In the genomic region with DNA sequence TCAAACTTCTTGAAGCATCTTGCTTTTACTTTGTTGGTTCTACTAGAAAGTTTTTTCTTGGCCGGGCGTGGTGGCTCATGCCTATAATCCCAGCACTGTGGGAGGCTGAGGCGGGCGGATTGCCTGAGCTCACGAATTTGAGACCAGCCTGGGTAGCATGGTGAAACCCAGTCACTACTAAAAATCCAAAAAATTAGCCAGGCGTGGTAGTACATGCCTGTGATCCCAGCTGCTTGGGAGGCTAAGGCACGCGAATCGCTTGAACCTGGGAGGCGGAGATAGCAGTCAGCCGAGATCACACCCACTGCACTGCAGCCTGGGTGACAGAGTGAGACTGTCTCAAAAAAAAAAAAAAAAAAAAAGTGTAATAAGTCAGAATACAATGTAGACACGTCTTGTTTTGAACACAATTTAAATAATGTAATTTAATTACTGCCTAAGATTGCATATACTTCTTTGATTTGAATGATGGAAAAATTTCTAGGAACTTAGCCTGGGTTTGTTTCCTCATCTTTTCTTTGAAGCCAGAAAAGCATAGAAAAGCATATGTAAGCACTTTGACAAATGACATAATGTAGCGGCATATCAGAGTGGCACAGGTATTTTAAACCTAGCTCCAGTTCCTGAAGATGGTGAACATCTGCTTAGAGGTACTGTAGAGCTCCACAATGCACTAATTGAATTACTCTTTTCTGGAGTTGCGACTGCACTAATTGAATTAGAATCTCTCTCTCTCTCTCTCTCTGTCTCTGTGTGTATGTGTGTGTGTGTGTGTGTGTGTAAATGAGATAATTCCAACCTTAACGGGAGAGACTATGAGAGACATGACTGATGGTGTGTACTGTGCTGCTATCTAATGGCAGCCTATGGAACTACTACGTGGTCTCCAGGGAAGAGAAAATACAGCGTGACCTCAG, we compare ENCODE assay signal across 8 cellular contexts.
DNase-seq lines count a peak whose midpoint lies in the region; ATAC-seq, FAIRE-seq and TF ChIP-seq lines count a peak whose summit lies in the region.

No MANE protein-coding gene starts in this region.

- H3K9ac ChIP-seq in IMR-90 (ENCODE audit: low read depth, low read length) (no peak overlapping the region), keratinocyte (ENCODE audit: control insufficient read depth, extremely low read depth, insufficient read depth, low read length) (no peak overlapping the region)

- H2AK9ac ChIP-seq in IMR-90 (replicated peaks; ENCODE audit: low read depth, low read length, poor library complexity): no peak overlapping the region

- H2AFZ ChIP-seq in IMR-90 (replicated peaks; ENCODE audit: low read length, poor library complexity) (no peak overlapping the region), keratinocyte (ENCODE audit: control insufficient read depth, low read length) (no peak overlapping the region)

- no peaks in the 10 kb centered on the region for H3K27me3 Mint-ChIP-seq in activated CD4-positive, alpha-beta memory T cell treated with anti-CD3 and anti-CD28 coated beads for 36 hours
- H3K27me3 Mint-ChIP-seq in activated CD4-positive, alpha-beta memory T cell treated with anti-CD3 and anti-CD28 coated beads, Interleukin-2, amount 10 ng/mL, durations not matched to agents 7 days and 5 days: no peaks in the 10 kb centered on the region
- no peaks in the 10 kb centered on the region for H3K27me3 Mint-ChIP-seq in stimulated activated naive CD8-positive, alpha-beta T cell treated with anti-CD3 and anti-CD28 coated beads, Interleukin-15, amount 100 ng/mL, for 72 hours

- no peak overlapping the region for H3K14ac ChIP-seq in IMR-90 (replicated peaks; ENCODE audit: low read depth, low read length)

- peak; percentile 90 for FAIRE-seq in keratinocyte (lab: Jason Lieb, UNC)

- no peaks in the 10 kb centered on the region for H3K36me3 Mint-ChIP-seq in activated CD4-positive, alpha-beta memory T cell treated with anti-CD3 and anti-CD28 coated beads for 36 hours
- H3K36me3 Mint-ChIP-seq in activated CD4-positive, alpha-beta memory T cell treated with anti-CD3 and anti-CD28 coated beads, Interleukin-2, amount 10 ng/mL, durations not matched to agents 7 days and 5 days (ENCODE audit: low read depth): no peaks in the 10 kb centered on the region

- H3K27me3 ChIP-seq in IMR-90 (ENCODE audit: control insufficient read depth, insufficient read depth, low read length): no peaks in the 10 kb centered on the region
- no peaks in the 10 kb centered on the region for H3K27me3 ChIP-seq in keratinocyte (ENCODE audit: control insufficient read depth, extremely low read depth, insufficient read depth, low read length)

- H3K56ac ChIP-seq in IMR-90 (ENCODE audit: extremely low read depth, insufficient read depth, low read length): no peak overlapping the region

- H2BK120ac ChIP-seq in IMR-90 (ENCODE audit: low read depth, low read length): no peak overlapping the region

- peak; percentile 97 for ATAC-seq in IMR-90 (ENCODE audit: low read depth)
- peak; percentile 91 for ATAC-seq in stimulated activated naive CD8-positive, alpha-beta T cell treated with anti-CD3 and anti-CD28 coated beads, Interleukin-15, amount 100 ng/mL, for 72 hours

- H3K4me1 ChIP-seq in IMR-90 (ENCODE audit: control insufficient read depth, insufficient read depth, low read length): no peaks in the 10 kb centered on the region
- no peaks in the 10 kb centered on the region for H3K4me1 ChIP-seq in keratinocyte (ENCODE audit: control insufficient read depth, extremely low read depth, insufficient read depth, low read length)

- TF ChIP-seq POLR2A in IMR-90 (IDR thresholded peaks at IDR 0.05; ENCODE audit: low read depth, low read length): no peak

- peak; percentile 83 for TF ChIP-seq RAD21 in IMR-90 (IDR thresholded peaks at IDR 0.05; ENCODE audit: low read length)

- no peak overlapping the region for H3K18ac ChIP-seq in IMR-90 (ENCODE audit: low read depth, low read length)

- intact Hi-C loops in activated CD4-positive, alpha-beta memory T cell treated with anti-CD3 and anti-CD28 coated beads for 36 hours (cut with micrococcal nuclease): loop anchor here (1.0 kb wide), 2 partner anchors 140 to 169 kb away; no protein-coding TSS in a partner anchor
- intact Hi-C loops in IMR-90 (cut with micrococcal nuclease): loop anchor here (1.0 to 5.0 kb wide), 3 partner anchors 139 to 228 kb away; no protein-coding TSS in a partner anchor

- no peak overlapping the region for H4K5ac ChIP-seq in IMR-90 (ENCODE audit: low read depth, low read length)

- H3K9me3 ChIP-seq in IMR-90 (ENCODE audit: control insufficient read depth, insufficient read depth, low read length) (no peaks in the 10 kb centered on the region), keratinocyte (ENCODE audit: control insufficient read depth, low read depth, low read length) (no peaks in the 10 kb centered on the region)

- H3K79me1 ChIP-seq in IMR-90 (ENCODE audit: low read depth in 1 of 2, low read length in 2 of 2): peaks cover 5 to 7% of the 10 kb centered on the region in 2 experiments; a peak in 3 of 4 replicates

- TF ChIP-seq CTCF in IMR-90 (conservative IDR thresholded peaks at IDR 0.05; ENCODE audit: low read depth, low read length): peak; percentile 69
- peak; percentile 68 for TF ChIP-seq CTCF in cardiac fibroblast (IDR thresholded peaks at IDR 0.05; ENCODE audit: low read depth, low read length)
- TF ChIP-seq CTCF in keratinocyte (optimal IDR thresholded peaks at IDR 0.05 in 1 of 3, IDR thresholded peaks at IDR 0.05 in 1 of 3, conservative IDR thresholded peaks at IDR 0.05 in 1 of 3; ENCODE audit: extremely low read depth in 1 of 3, insufficient read depth in 2 of 3, low read length in 3 of 3): peak; percentile 64 to 87 (median 83)

- peaks cover 8% of the 10 kb centered on the region for H3K4me1 Mint-ChIP-seq in activated CD4-positive, alpha-beta memory T cell treated with anti-CD3 and anti-CD28 coated beads for 36 hours (ENCODE audit: low read depth)
- H3K4me1 Mint-ChIP-seq in activated CD4-positive, alpha-beta memory T cell treated with anti-CD3 and anti-CD28 coated beads, Interleukin-2, amount 10 ng/mL, durations not matched to agents 7 days and 5 days: peaks cover 7% of the 10 kb centered on the region
- H3K4me1 Mint-ChIP-seq in stimulated activated naive CD8-positive, alpha-beta T cell treated with anti-CD3 and anti-CD28 coated beads, Interleukin-15, amount 100 ng/mL, for 72 hours: peaks cover 6% of the 10 kb centered on the region

- WGBS in IMR-90 (ENCODE audit: extremely low coverage in 2 of 2, insufficient read length in 1 of 2), 2 experiments: no CpG with 5 or more reads among the region's 17 CpGs

- DNase-seq in activated CD4-positive, alpha-beta memory T cell treated with anti-CD3 and anti-CD28 coated beads for 36 hours: peak; percentile 12
- DNase-seq in activated CD4-positive, alpha-beta memory T cell treated with anti-CD3 and anti-CD28 coated beads, Interleukin-2, amount 10 ng/mL, durations not matched to agents 7 days and 5 days: no peak
- DNase-seq in IMR-90: peak; percentile 78
- DNase-seq in OCI-M2 (lab: John Stamatoyannopoulos, UW; ENCODE audit: unreplicated experiment): peak; percentile 53
- peak; percentile 84 to 89 for DNase-seq in cardiac fibroblast (ENCODE audit: low read depth in 2 of 2)
- peak; percentile 30 for DNase-seq in keratinocyte (ENCODE audit: low read depth, low spot score)
- DNase-seq in stimulated activated naive CD8-positive, alpha-beta T cell treated with anti-CD3 and anti-CD28 coated beads, Interleukin-15, amount 100 ng/mL, for 72 hours: peak in 1 of 2 donors; percentile 17
- no peak for DNase-seq in activated CD8-positive, alpha-beta memory T cell treated with anti-CD3 and anti-CD28 coated beads, Interleukin-2, amount 50 U/mL, for 4 hours

- H2BK5ac ChIP-seq in IMR-90 (ENCODE audit: low read depth, low read length, poor library complexity, severe bottlenecking): no peak overlapping the region

- no peak overlapping the region for H2BK20ac ChIP-seq in IMR-90 (ENCODE audit: low read depth, low read length)

- no peaks in the 10 kb centered on the region for H3K79me2 ChIP-seq in keratinocyte (ENCODE audit: control insufficient read depth, insufficient read depth, low read length)

- CTCF ChIA-PET in activated CD4-positive, alpha-beta memory T cell treated with anti-CD3 and anti-CD28 coated beads for 36 hours (lab: Charles Lee): interaction anchor here (0.5 to 4.2 kb wide), 34 partner anchors 8 to 280 kb away, joined by 3 to 33 read pairs (median 5); a partner anchor contains a TSS
- CTCF ChIA-PET in activated CD4-positive, alpha-beta memory T cell treated with anti-CD3 and anti-CD28 coated beads, Interleukin-2, amount 10 ng/mL, durations not matched to agents 7 days and 5 days (lab: Charles Lee): interaction anchor here (0.6 to 3.2 kb wide), 18 partner anchors 10 to 627 kb away, joined by 3 to 17 read pairs (median 4); no protein-coding TSS in a partner anchor
- CTCF ChIA-PET in IMR-90 (lab: Yijun Ruan, JAX): interaction anchor here (0.6 to 2.0 kb wide), 7 partner anchors 12 to 655 kb away, joined by 3 to 5 read pairs (median 3); no protein-coding TSS in a partner anchor

- POLR2A ChIA-PET in activated CD4-positive, alpha-beta memory T cell treated with anti-CD3 and anti-CD28 coated beads for 36 hours (lab: Charles Lee): interaction anchor here (0.6 kb wide), 2 partner anchors 25 to 1331 kb away, joined by 3 read pairs; no protein-coding TSS in a partner anchor
- POLR2A ChIA-PET in activated CD4-positive, alpha-beta memory T cell treated with anti-CD3 and anti-CD28 coated beads, Interleukin-2, amount 10 ng/mL, durations not matched to agents 7 days and 5 days (lab: Charles Lee): no interaction called here
- POLR2A ChIA-PET in IMR-90 (lab: Charles Lee; ENCODE audit: unreplicated experiment): no interaction called here

- no peaks in the 10 kb centered on the region for H3K36me3 ChIP-seq in IMR-90 (ENCODE audit: control insufficient read depth, insufficient read depth, low read length)
- no peaks in the 10 kb centered on the region for H3K36me3 ChIP-seq in keratinocyte (ENCODE audit: control insufficient read depth in 2 of 2, extremely low read depth in 1 of 2, insufficient read depth in 2 of 2, low read length in 2 of 2)

- H3K9me1 ChIP-seq in IMR-90 (ENCODE audit: insufficient read depth, low read length) (no peaks in the 10 kb centered on the region), keratinocyte (ENCODE audit: control insufficient read depth, extremely low read depth, insufficient read depth, low read length) (no peaks in the 10 kb centered on the region)

- H4K20me1 ChIP-seq in IMR-90 (ENCODE audit: insufficient read depth, low read length) (peaks cover under 1% of the 10 kb centered on the region; the same call in 1 of the 2 replicates), keratinocyte (ENCODE audit: control insufficient read depth, extremely low read depth, insufficient read depth, low read length) (no peaks in the 10 kb centered on the region)

- no peak overlapping the region for H4K91ac ChIP-seq in IMR-90 (ENCODE audit: insufficient read depth, low read depth, low read length)

- in situ Hi-C loops in IMR-90 (cut with MboI; ENCODE audit: low sequenced_read_pairs): loop anchor here (10.0 to 25.0 kb wide), 2 partner anchors 154 to 227 kb away; no protein-coding TSS in a partner anchor

- H3K27ac ChIP-seq in IMR-90 (ENCODE audit: insufficient read depth, low read length): no peak overlapping the region
- H3K27ac ChIP-seq in keratinocyte (ENCODE audit: control insufficient read depth, insufficient read depth, low read length): no peak overlapping the region

- H3K4me2 ChIP-seq in IMR-90 (ENCODE audit: low read depth, low read length) (no peak overlapping the region), keratinocyte (ENCODE audit: control insufficient read depth, extremely low read depth, insufficient read depth, low read depth, low read length) (no peak overlapping the region)

- no peak overlapping the region for H3K27ac Mint-ChIP-seq in activated CD4-positive, alpha-beta memory T cell treated with anti-CD3 and anti-CD28 coated beads for 36 hours
- no peak overlapping the region for H3K27ac Mint-ChIP-seq in activated CD4-positive, alpha-beta memory T cell treated with anti-CD3 and anti-CD28 coated beads, Interleukin-2, amount 10 ng/mL, durations not matched to agents 7 days and 5 days
- no peak overlapping the region for H3K27ac Mint-ChIP-seq in stimulated activated naive CD8-positive, alpha-beta T cell treated with anti-CD3 and anti-CD28 coated beads, Interleukin-15, amount 100 ng/mL, for 72 hours

- no peak overlapping the region for H3K4me3 Mint-ChIP-seq in activated CD4-positive, alpha-beta memory T cell treated with anti-CD3 and anti-CD28 coated beads for 36 hours
- no peak overlapping the region for H3K4me3 Mint-ChIP-seq in activated CD4-positive, alpha-beta memory T cell treated with anti-CD3 and anti-CD28 coated beads, Interleukin-2, amount 10 ng/mL, durations not matched to agents 7 days and 5 days
- no peak overlapping the region for H3K4me3 Mint-ChIP-seq in stimulated activated naive CD8-positive, alpha-beta T cell treated with anti-CD3 and anti-CD28 coated beads, Interleukin-15, amount 100 ng/mL, for 72 hours

- no peak overlapping the region for H2AK5ac ChIP-seq in IMR-90 (ENCODE audit: low read depth, low read length)

- no peaks in the 10 kb centered on the region for H3K9me3 Mint-ChIP-seq in activated CD4-positive, alpha-beta memory T cell treated with anti-CD3 and anti-CD28 coated beads for 36 hours
- no peaks in the 10 kb centered on the region for H3K9me3 Mint-ChIP-seq in activated CD4-positive, alpha-beta memory T cell treated with anti-CD3 and anti-CD28 coated beads, Interleukin-2, amount 10 ng/mL, durations not matched to agents 7 days and 5 days
- H3K9me3 Mint-ChIP-seq in stimulated activated naive CD8-positive, alpha-beta T cell treated with anti-CD3 and anti-CD28 coated beads, Interleukin-15, amount 100 ng/mL, for 72 hours: no peaks in the 10 kb centered on the region

- H3K4ac ChIP-seq in IMR-90 (ENCODE audit: low read depth, low read length): no peak overlapping the region

- no peak overlapping the region for H4K8ac ChIP-seq in IMR-90 (ENCODE audit: low read depth in 2 of 2, low read length in 2 of 2)

- no TSS peak for BruUV-seq in IMR-90 (replicated peaks; lab: Mats Ljungman, UMichigan)

- no peak overlapping the region for H3K23ac ChIP-seq in IMR-90 (ENCODE audit: low read depth, low read length)

- H3K4me3 ChIP-seq in IMR-90 (ENCODE audit: insufficient read depth, low read depth, low read length) (no peak overlapping the region), cardiac fibroblast (replicated peaks in 1 of 2; ENCODE audit: low read depth in 2 of 2, low read length in 2 of 2) (no peak overlapping the region), keratinocyte (ENCODE audit: control insufficient read depth in 2 of 3, extremely low read depth in 1 of 3, insufficient read depth in 2 of 3, low read depth in 1 of 3, low read length in 3 of 3) (no peak overlapping the region)

- dilution Hi-C loops in IMR-90 (cut with HindIII; ENCODE audit: low sequenced_read_pairs, unreplicated experiment) (no loop called here), keratinocyte (cut with MboI; ENCODE audit: extremely low pct_ligation_motif_present, low sequenced_read_pairs) (no loop called here)

- H2BK15ac ChIP-seq in IMR-90 (ENCODE audit: low read depth, low read length): no peak overlapping the region

Comparison
In these comparisons a context has a peak if more than half of its experiments do, and no peak if none do; other contexts are left out.
1. DNase-seq: peak in activated CD4-positive, alpha-beta memory T cell treated with anti-CD3 and anti-CD28 coated beads for 36 hours (single experiment), IMR-90 (single experiment), OCI-M2 (single experiment), cardiac fibroblast (2 of 2) and keratinocyte (single experiment); none in activated CD4-positive, alpha-beta memory T cell treated with anti-CD3 and anti-CD28 coated beads, Interleukin-2, amount 10 ng/mL, durations not matched to agents 7 days and 5 days (single experiment) and activated CD8-positive, alpha-beta memory T cell treated with anti-CD3 and anti-CD28 coated beads, Interleukin-2, amount 50 U/mL, for 4 hours (single experiment).
2. Peak in every context shown above with its lines, with median percentiles within 50 percentile points of each other: CTCF ChIP-seq.